In genomic region chr15:96158938-96159337, GRCh38 we compare ENCODE assay signal across 1 cellular context.
TF ChIP-seq lines count a peak whose summit lies in the region.

No MANE protein-coding gene starts in this region.

TF ChIP-seq in HepG2, 621 proteins besides CTCF, POLR2A, EP300 and RAD21 (continued from another document):
- TF ChIP-seq, protein P1, sequence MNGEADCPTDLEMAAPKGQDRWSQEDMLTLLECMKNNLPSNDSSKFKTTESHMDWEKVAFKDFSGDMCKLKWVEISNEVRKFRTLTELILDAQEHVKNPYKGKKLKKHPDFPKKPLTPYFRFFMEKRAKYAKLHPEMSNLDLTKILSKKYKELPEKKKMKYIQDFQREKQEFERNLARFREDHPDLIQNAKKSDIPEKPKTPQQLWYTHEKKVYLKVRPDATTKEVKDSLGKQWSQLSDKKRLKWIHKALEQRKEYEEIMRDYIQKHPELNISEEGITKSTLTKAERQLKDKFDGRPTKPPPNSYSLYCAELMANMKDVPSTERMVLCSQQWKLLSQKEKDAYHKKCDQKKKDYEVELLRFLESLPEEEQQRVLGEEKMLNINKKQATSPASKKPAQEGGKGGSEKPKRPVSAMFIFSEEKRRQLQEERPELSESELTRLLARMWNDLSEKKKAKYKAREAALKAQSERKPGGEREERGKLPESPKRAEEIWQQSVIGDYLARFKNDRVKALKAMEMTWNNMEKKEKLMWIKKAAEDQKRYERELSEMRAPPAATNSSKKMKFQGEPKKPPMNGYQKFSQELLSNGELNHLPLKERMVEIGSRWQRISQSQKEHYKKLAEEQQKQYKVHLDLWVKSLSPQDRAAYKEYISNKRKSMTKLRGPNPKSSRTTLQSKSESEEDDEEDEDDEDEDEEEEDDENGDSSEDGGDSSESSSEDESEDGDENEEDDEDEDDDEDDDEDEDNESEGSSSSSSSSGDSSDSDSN (CRISPR knock-in tag; IDR thresholded peaks at IDR 0.05): no peak
- TF ChIP-seq RBM39 (IDR thresholded peaks at IDR 0.05; ENCODE audit: low read depth, low read length, poor library complexity, severe bottlenecking): no peak
- no peak for TF ChIP-seq ZNF224 (CRISPR knock-in tag; IDR thresholded peaks at IDR 0.05)
- TF ChIP-seq ZNF256 (CRISPR knock-in tag; conservative IDR thresholded peaks at IDR 0.05): no peak
- no peak for TF ChIP-seq ZNF460 (CRISPR knock-in tag; IDR thresholded peaks at IDR 0.05; ENCODE audit: borderline replicate concordance)
- TF ChIP-seq NR2F6 (IDR thresholded peaks at IDR 0.05): peak; percentile 50; the same call in 1 of the 2 replicates
- TF ChIP-seq NR2F6 (CRISPR knock-in tag; IDR thresholded peaks at IDR 0.05): peak; percentile 51; the same call in 1 of the 2 replicates
- TF ChIP-seq GPN1 (CRISPR knock-in tag; IDR thresholded peaks at IDR 0.05; ENCODE audit: borderline replicate concordance): no peak
- no peak for TF ChIP-seq ZNF652 (CRISPR knock-in tag; IDR thresholded peaks at IDR 0.05; ENCODE audit: borderline replicate concordance, low read depth)
- TF ChIP-seq DMAP1 (CRISPR knock-in tag; IDR thresholded peaks at IDR 0.05): no peak
- TF ChIP-seq LBX2 (CRISPR knock-in tag; IDR thresholded peaks at IDR 0.05; ENCODE audit: borderline replicate concordance): no peak
- TF ChIP-seq ZNF761 (CRISPR knock-in tag; conservative IDR thresholded peaks at IDR 0.05): no peak
- TF ChIP-seq, protein P2, sequence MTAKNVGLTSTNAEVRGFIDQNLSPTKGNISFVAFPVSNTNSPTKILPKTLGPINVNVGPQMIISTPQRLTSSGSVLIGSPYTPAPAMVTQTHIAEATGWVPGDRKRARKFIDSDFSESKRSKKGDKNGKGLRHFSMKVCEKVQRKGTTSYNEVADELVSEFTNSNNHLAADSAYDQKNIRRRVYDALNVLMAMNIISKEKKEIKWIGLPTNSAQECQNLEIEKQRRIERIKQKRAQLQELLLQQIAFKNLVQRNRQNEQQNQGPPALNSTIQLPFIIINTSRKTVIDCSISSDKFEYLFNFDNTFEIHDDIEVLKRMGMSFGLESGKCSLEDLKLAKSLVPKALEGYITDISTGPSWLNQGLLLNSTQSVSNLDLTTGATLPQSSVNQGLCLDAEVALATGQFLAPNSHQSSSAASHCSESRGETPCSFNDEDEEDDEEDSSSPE (CRISPR knock-in tag; IDR thresholded peaks at IDR 0.05): no peak
- no peak for TF ChIP-seq MBNL3 (CRISPR knock-in tag; conservative IDR thresholded peaks at IDR 0.05)
- TF ChIP-seq ZGPAT (CRISPR knock-in tag; IDR thresholded peaks at IDR 0.05): no peak
- TF ChIP-seq KMT2B (CRISPR knock-in tag; IDR thresholded peaks at IDR 0.05): no peak
- no peak for TF ChIP-seq ZNF143 (CRISPR knock-in tag; IDR thresholded peaks at IDR 0.05)
- TF ChIP-seq BRD4 (CRISPR knock-in tag; IDR thresholded peaks at IDR 0.05): no peak
- no peak for TF ChIP-seq ARNTL (CRISPR knock-in tag; IDR thresholded peaks at IDR 0.05)
- no peak for TF ChIP-seq ZNF496 (CRISPR knock-in tag; IDR thresholded peaks at IDR 0.05; ENCODE audit: insufficient replicate concordance)
- TF ChIP-seq TAF15 (IDR thresholded peaks at IDR 0.05; ENCODE audit: low read depth, low read length, poor library complexity, severe bottlenecking): no peak
- no peak for TF ChIP-seq REL (CRISPR knock-in tag; conservative IDR thresholded peaks at IDR 0.05)
- no peak for TF ChIP-seq ZNF142 (CRISPR knock-in tag; IDR thresholded peaks at IDR 0.05)
- no peak for TF ChIP-seq ZNF280B (CRISPR knock-in tag; IDR thresholded peaks at IDR 0.05; ENCODE audit: borderline replicate concordance)
TF ChIP-seq in HepG2: peak in this region for 29.
